20 cellular contexts compared by ENCODE assay signal in the genomic region with DNA sequence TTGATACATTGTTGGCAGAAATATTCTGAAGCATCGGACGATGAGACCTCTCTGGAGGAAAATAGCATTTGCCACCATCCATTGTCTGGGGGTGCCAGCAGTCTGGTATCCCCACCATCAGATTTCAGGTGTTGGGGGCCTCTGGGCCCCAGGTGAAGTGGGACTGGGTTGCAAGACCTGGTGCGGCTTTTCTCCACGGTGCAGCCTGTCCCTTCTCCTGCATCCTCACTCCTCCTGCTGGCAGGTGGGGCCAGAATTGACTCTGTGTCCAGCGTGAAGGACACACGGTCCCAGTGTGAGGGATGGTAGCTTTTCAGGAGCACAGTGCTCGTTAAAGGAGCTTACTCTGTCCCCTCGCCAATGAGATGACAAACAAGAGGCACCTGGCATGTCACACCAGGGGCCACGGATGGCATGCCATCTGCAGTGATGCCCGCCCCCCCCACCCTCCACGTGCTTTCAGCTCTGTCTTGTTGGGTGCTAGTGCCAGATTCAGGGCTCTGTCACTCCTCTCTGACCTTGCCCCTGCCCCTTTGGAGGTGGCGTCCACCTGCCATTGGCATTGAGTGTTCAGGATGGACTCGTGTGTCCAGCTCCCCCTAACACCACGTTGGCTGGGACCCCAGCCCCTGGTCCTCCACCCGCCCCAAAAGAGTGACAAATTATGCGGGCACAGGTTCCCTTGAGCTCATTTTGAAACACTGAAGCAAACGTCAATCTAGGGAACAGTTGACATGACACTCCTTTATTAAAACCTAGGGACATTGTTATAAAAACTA.
DNase-seq lines count a peak whose midpoint lies in the region; ATAC-seq and TF ChIP-seq lines count a peak whose summit lies in the region.
"Had no signal": no experiment of that assay in that cellular context is flagged by ENCODE, and none has a peak within 500 bp of the region (broad histone marks: within the 10 kb centered on the region; RNA-seq: fewer than 3 reads in every experiment).

No MANE protein-coding gene starts in this region.

- TF ChIP-seq CTCF in right atrium auricular region (IDR thresholded peaks at IDR 0.05) = no peak
- no peak for TF ChIP-seq CTCF in esophagus muscularis mucosa (IDR thresholded peaks at IDR 0.05)
- TF ChIP-seq CTCF in vagina (IDR thresholded peaks at IDR 0.05) = no peak

- H3K27me3 ChIP-seq in right atrium auricular region = no peaks in the 10 kb centered on the region
- peaks cover 0 to 5% (median 0%) of the 10 kb centered on the region in 4 donors for H3K27me3 ChIP-seq in esophagus muscularis mucosa
- H3K27me3 ChIP-seq in vagina = no peaks in the 10 kb centered on the region
- H3K27me3 ChIP-seq: BLaER1 had no signal

- H3K36me3 ChIP-seq in right atrium auricular region = no peaks in the 10 kb centered on the region
- H3K36me3 ChIP-seq in esophagus muscularis mucosa = peaks cover 0 to 4% (median 1%) of the 10 kb centered on the region in 4 donors
- no peaks in the 10 kb centered on the region for H3K36me3 ChIP-seq in vagina
- H3K36me3 ChIP-seq: BLaER1 had no signal

- H3K4me1 ChIP-seq in right atrium auricular region = no peaks in the 10 kb centered on the region
- H3K4me1 ChIP-seq in esophagus muscularis mucosa = no peaks in the 10 kb centered on the region
- H3K4me1 ChIP-seq in vagina = no peaks in the 10 kb centered on the region

- ATAC-seq in Right ventricle myocardium inferior (no peak), HG03196 (IDR thresholded peaks at IDR 0.05; ENCODE audit: unreplicated experiment) (no peak)
- no peak for ATAC-seq in activated CD8-positive, alpha-beta memory T cell treated with anti-CD3 and anti-CD28 coated beads, Interleukin-2, amount 10 ng/mL, durations not matched to agents 7 days and 5 days
- ATAC-seq: SK-N-SH treated with all-trans-retinoic acid at 6 μM for 48 hours had no signal

- H3K9me3 Mint-ChIP-seq in activated CD8-positive, alpha-beta memory T cell treated with anti-CD3 and anti-CD28 coated beads, Interleukin-2, amount 10 ng/mL, durations not matched to agents 7 days and 5 days (ENCODE audit: low read depth) = no peaks in the 10 kb centered on the region
- no peaks in the 10 kb centered on the region for H3K9me3 Mint-ChIP-seq in activated T-cell treated with anti-CD3 and anti-CD28 coated beads, Interleukin-2, amount 50 U/mL, for 24 hours
- H3K9me3 Mint-ChIP-seq: CD4-positive, alpha-beta T cell; HFFc6 had no signal

- no peaks in the 10 kb centered on the region for H3K4me1 Mint-ChIP-seq in activated CD8-positive, alpha-beta memory T cell treated with anti-CD3 and anti-CD28 coated beads, Interleukin-2, amount 10 ng/mL, durations not matched to agents 7 days and 5 days
- H3K4me1 Mint-ChIP-seq in activated T-cell treated with anti-CD3 and anti-CD28 coated beads, Interleukin-2, amount 50 U/mL, for 24 hours (ENCODE audit: low read depth) = no peaks in the 10 kb centered on the region

- H3K4me3 Mint-ChIP-seq in activated CD8-positive, alpha-beta memory T cell treated with anti-CD3 and anti-CD28 coated beads, Interleukin-2, amount 10 ng/mL, durations not matched to agents 7 days and 5 days = no peak overlapping the region
- H3K4me3 Mint-ChIP-seq in activated T-cell treated with anti-CD3 and anti-CD28 coated beads, Interleukin-2, amount 50 U/mL, for 24 hours = no peak overlapping the region
- H3K4me3 Mint-ChIP-seq: CD4-positive, alpha-beta T cell; HFFc6 had no signal

- no peak for TF ChIP-seq EP300 in esophagus muscularis mucosa (IDR thresholded peaks at IDR 0.05)

- no peak overlapping the region for H3K4me3 ChIP-seq in right atrium auricular region
- no peak overlapping the region for H3K4me3 ChIP-seq in esophagus muscularis mucosa
- no peak overlapping the region for H3K4me3 ChIP-seq in vagina
- H3K4me3 ChIP-seq: BLaER1, PC-9 had no signal

- WGBS in esophagus muscularis mucosa = 83% methylated on average over 15 of the region's 17 CpGs

- intact Hi-C loops in Right ventricle myocardium inferior (cut with DNase I) (no loop called here), esophagus muscularis mucosa (cut with DNase I) (no loop called here), vagina (cut with DNase I) (no loop called here)

- TF ChIP-seq POLR2A in esophagus muscularis mucosa (IDR thresholded peaks at IDR 0.05; ENCODE audit: low read depth) (no peak), vagina (IDR thresholded peaks at IDR 0.05) (no peak)

- CTCF ChIA-PET in activated CD8-positive, alpha-beta memory T cell treated with anti-CD3 and anti-CD28 coated beads, Interleukin-2, amount 10 ng/mL, durations not matched to agents 7 days and 5 days (lab: Charles Lee) = no interaction called here

- H3K27ac Mint-ChIP-seq in activated CD8-positive, alpha-beta memory T cell treated with anti-CD3 and anti-CD28 coated beads, Interleukin-2, amount 10 ng/mL, durations not matched to agents 7 days and 5 days = no peak overlapping the region
- no peak overlapping the region for H3K27ac Mint-ChIP-seq in activated T-cell treated with anti-CD3 and anti-CD28 coated beads, Interleukin-2, amount 50 U/mL, for 24 hours
- H3K27ac Mint-ChIP-seq: CD4-positive, alpha-beta T cell; HFFc6 had no signal

- H3K27ac ChIP-seq in right atrium auricular region (no peak overlapping the region), esophagus muscularis mucosa (replicated peaks in 1 of 4) (no peak overlapping the region), vagina (no peak overlapping the region)
- H3K27ac ChIP-seq: BLaER1, PC-9 had no signal

- peaks cover 32% of the 10 kb centered on the region for H3K27me3 Mint-ChIP-seq in activated CD8-positive, alpha-beta memory T cell treated with anti-CD3 and anti-CD28 coated beads, Interleukin-2, amount 10 ng/mL, durations not matched to agents 7 days and 5 days
- H3K27me3 Mint-ChIP-seq in activated T-cell treated with anti-CD3 and anti-CD28 coated beads, Interleukin-2, amount 50 U/mL, for 24 hours = peaks cover 44% of the 10 kb centered on the region

- H3K36me3 Mint-ChIP-seq in activated CD8-positive, alpha-beta memory T cell treated with anti-CD3 and anti-CD28 coated beads, Interleukin-2, amount 10 ng/mL, durations not matched to agents 7 days and 5 days = no peaks in the 10 kb centered on the region
- no peaks in the 10 kb centered on the region for H3K36me3 Mint-ChIP-seq in activated T-cell treated with anti-CD3 and anti-CD28 coated beads, Interleukin-2, amount 50 U/mL, for 24 hours (ENCODE audit: low read depth)

- peak; percentile 32 for DNase-seq in right atrium auricular region (ENCODE audit: low spot score)
- DNase-seq in Right ventricle myocardium inferior (ENCODE audit: missing footprints) = no peak
- DNase-seq in activated CD8-positive, alpha-beta memory T cell treated with anti-CD3 and anti-CD28 coated beads, Interleukin-2, amount 10 ng/mL, durations not matched to agents 7 days and 5 days = peak; percentile 15
- peak; percentile 77 for DNase-seq in esophagus muscularis mucosa (ENCODE audit: extremely low spot score)
- peak; percentile 72 to 89 for DNase-seq in vagina (ENCODE audit: extremely low spot score in 2 of 2)
- no peak for DNase-seq in GOT3 (lab: John Stamatoyannopoulos, UW)
- DNase-seq in activated T-cell treated with anti-CD3 and anti-CD28 coated beads, Interleukin-2, amount 50 U/mL, for 24 hours = no peak
- DNase-seq: CD4-positive, alpha-beta T cell; COR-L47; H7; HFFc6; Kasumi-1; NCI-H187; NCI-H446; NCI-H526 treated with DMSO at 0.1 percent for 48 hours; PC-9; RPMI8226 had no signal

- H3K9me3 ChIP-seq in right atrium auricular region (no peaks in the 10 kb centered on the region), esophagus muscularis mucosa (peaks cover 0 to 4% (median under 1%) of the 10 kb centered on the region in 4 donors), vagina (no peaks in the 10 kb centered on the region)

Comparison
In these comparisons a context has a peak if more than half of its experiments do, and no peak if none do; other contexts are left out.
1. DNase-seq: peak in right atrium auricular region (single experiment), activated CD8-positive, alpha-beta memory T cell treated with anti-CD3 and anti-CD28 coated beads, Interleukin-2, amount 10 ng/mL, durations not matched to agents 7 days and 5 days (single experiment), esophagus muscularis mucosa (single experiment) and vagina (2 of 2); none in Right ventricle myocardium inferior (single experiment), GOT3 (single experiment) and activated T-cell treated with anti-CD3 and anti-CD28 coated beads, Interleukin-2, amount 50 U/mL, for 24 hours (single experiment).